Comparison of ENCODE assay signal across 8 cellular contexts in genomic region chr2:38076250-38076709, GRCh38. TPM values are rescaled to one million over a fixed set of nuclear protein-coding genes. Genes with fewer than 3 reads are reported as not detected.
DNase-seq lines count a peak whose midpoint lies in the region; ATAC-seq, FAIRE-seq and TF ChIP-seq lines count a peak whose summit lies in the region.

No MANE protein-coding gene starts in this region.

- H3K9ac ChIP-seq in HUES64 (ENCODE audit: low read depth, low read length) = peak overlapping the region; percentile 60
- no peak overlapping the region; a peak in 1 of 7 replicates for H3K9ac ChIP-seq in H1 (replicated peaks in 1 of 4; ENCODE audit: extremely low read depth in 1 of 4, low read depth in 3 of 4, low read length in 3 of 4)
- peak overlapping the region; percentile 73 for H3K9ac ChIP-seq in mesendoderm (ENCODE audit: low read length)

- H3K36me3 ChIP-seq in HUES64 (ENCODE audit: insufficient read depth, low read length) (no peaks in the 10 kb centered on the region), H1 (ENCODE audit: control insufficient read depth in 2 of 4, insufficient read depth in 4 of 4, low read length in 3 of 4) (peaks cover 0 to 4% (median 0%) of the 10 kb centered on the region in 4 experiments; a peak in 1 of 8 replicates), mesendoderm (ENCODE audit: control insufficient read depth, insufficient read depth, low read length) (no peaks in the 10 kb centered on the region)

- H2BK12ac ChIP-seq in H1 (ENCODE audit: low read depth, low read length) = peak overlapping the region; percentile 80; the same call in 1 of the 2 replicates

- peak; percentile 52 to 72 (median 58) for TF ChIP-seq CTCF in H1 (IDR thresholded peaks at IDR 0.05; ENCODE audit: control extremely low read depth in 1 of 3, insufficient read depth in 1 of 3, low read depth in 1 of 3, low read length in 3 of 3)

- no peak overlapping the region for H4K91ac ChIP-seq in H1 (replicated peaks; ENCODE audit: insufficient read length, low read length)

- H3K9me3 Mint-ChIP-seq in T-cell = no peaks in the 10 kb centered on the region

- TF ChIP-seq POLR2A in H1 (IDR thresholded peaks at IDR 0.05; ENCODE audit: control extremely low read depth in 1 of 2, low read depth in 2 of 2, low read length in 2 of 2) = no peak

- no peak overlapping the region for H3K4ac ChIP-seq in H1 (replicated peaks; ENCODE audit: insufficient read length, low read depth, low read length)
- H3K4ac ChIP-seq in mesendoderm (ENCODE audit: low read depth, low read length) = peak overlapping the region; percentile 88

- H4K8ac ChIP-seq in H1 (ENCODE audit: extremely low read depth, insufficient read depth, low read length) = no peak overlapping the region
- H4K8ac ChIP-seq in mesendoderm (ENCODE audit: low read depth, low read length) = no peak overlapping the region

- no peak overlapping the region for H2BK20ac ChIP-seq in H1 (ENCODE audit: low read length)

- H3K56ac ChIP-seq in H1 (replicated peaks; ENCODE audit: insufficient read length, low read depth, low read length) (no peak overlapping the region), mesendoderm (ENCODE audit: low read length) (peak overlapping the region; percentile 85)

- no peak overlapping the region for H2AFZ ChIP-seq in H1 (ENCODE audit: low read length)

- TF ChIP-seq RAD21 in H1 (IDR thresholded peaks at IDR 0.05 in 1 of 2, conservative IDR thresholded peaks at IDR 0.05 in 1 of 2; ENCODE audit: low read depth in 2 of 2, low read length in 2 of 2) = peak; percentile 75 to 81

- H3K79me1 ChIP-seq in H1 (ENCODE audit: low read depth, low read length) = no peaks in the 10 kb centered on the region
- no peaks in the 10 kb centered on the region for H3K79me1 ChIP-seq in mesendoderm (ENCODE audit: low read length)

- CTCF ChIA-PET in T-cell (lab: Charles Lee) = interaction anchor here in 1 of 2 donors (0.6 to 0.7 kb wide), 2 partner anchors 45 to 456 kb away, joined by 3 to 6 read pairs; no protein-coding TSS in a partner anchor
- CTCF ChIA-PET in H1 (lab: Charles Lee; ENCODE audit: partially characterized antibody) = interaction anchor here (0.5 to 6.5 kb wide), 32 partner anchors 10 to 445 kb away, joined by 3 to 76 read pairs (median 4); no protein-coding TSS in a partner anchor

- no peak overlapping the region for H3K27ac Mint-ChIP-seq in T-cell

- H3K4me3 ChIP-seq in HUES64 (ENCODE audit: low read length) (peak overlapping the region; percentile 56), H1 (ENCODE audit: extremely low read depth in 1 of 4, insufficient read depth in 2 of 4, low read depth in 3 of 4, low read length in 4 of 4) (peak overlapping the region; percentile 26 to 63 (median 51); a peak in 7 of 8 replicates), mesendoderm (ENCODE audit: low read length) (peak overlapping the region; percentile 7)

- H3K27ac ChIP-seq in HUES64 (ENCODE audit: low read depth, low read length) (peak overlapping the region; percentile 95; the same call in 1 of the 2 replicates), H1 (ENCODE audit: low read depth, low read length) (no peak overlapping the region), mesendoderm (ENCODE audit: low read depth, low read length) (peak overlapping the region; percentile 90)

- no peak overlapping the region for H3K23ac ChIP-seq in H1 (ENCODE audit: insufficient read length)
- H3K23ac ChIP-seq in mesendoderm (ENCODE audit: low read length) = peak overlapping the region; percentile 26

- peaks cover 9 to 26% (median 25%) of the 10 kb centered on the region in 3 donors for H3K4me1 Mint-ChIP-seq in T-cell

- POLR2A ChIA-PET in T-cell (lab: Charles Lee) (no interaction called here), H1 (lab: Charles Lee; ENCODE audit: partially characterized antibody) (interaction anchor here (1.0 to 4.5 kb wide), 9 partner anchors 15 to 675 kb away, joined by 3 to 29 read pairs (median 5); partner anchors contain the start of genes RMDN2 and SRSF7)

- H3K14ac ChIP-seq in H1 (ENCODE audit: insufficient read length) = no peak overlapping the region

- H3K18ac ChIP-seq in H1 (ENCODE audit: extremely low read depth, low read length) (no peak overlapping the region), mesendoderm (ENCODE audit: low read length) (peak overlapping the region; percentile 96)

- no peaks in the 10 kb centered on the region for H3K9me3 ChIP-seq in HUES64 (ENCODE audit: insufficient read depth, low read depth, low read length)
- H3K9me3 ChIP-seq in H1 (ENCODE audit: insufficient read depth in 2 of 2, low read depth in 1 of 2, low read length in 1 of 2) = no peaks in the 10 kb centered on the region; a peak in 1 of 4 replicates

- peak; percentile 13 for DNase-seq in DMS153 treated with DMSO at 0.1 percent for 48 hours (lab: John Stamatoyannopoulos, UW; ENCODE audit: unreplicated experiment)
- DNase-seq in T-cell = peak in 1 of 34 experiments; percentile 7
- DNase-seq in H1 (ENCODE audit: low read depth in 1 of 2, low spot score in 2 of 2) = peak; percentile 87 to 89
- DNase-seq in mesendoderm = peak; percentile 98
- peak; percentile 45 to 47 for DNase-seq in stimulated activated CD8-positive, alpha-beta memory T cell treated with anti-CD3 and anti-CD28 coated beads, Interleukin-7, amount 100 ng/mL, for 48 hours (ENCODE audit: extremely low read depth in 1 of 2, low read depth in 1 of 2)
- DNase-seq in NCI-H146 (lab: John Stamatoyannopoulos, UW) = no peak

- peaks cover 52 to 67% of the 10 kb centered on the region in 2 donors for H3K27me3 Mint-ChIP-seq in T-cell

- peak overlapping the region; percentile 78; the same call in 1 of the 2 replicates for H2BK5ac ChIP-seq in H1 (ENCODE audit: low read depth, low read length)
- no peak overlapping the region for H2BK5ac ChIP-seq in mesendoderm (ENCODE audit: low read length)

- peak; percentile 34 for ATAC-seq in GM21360 (IDR thresholded peaks at IDR 0.05; ENCODE audit: unreplicated experiment)
- ATAC-seq in T-cell (replicated peaks in 1 of 4) = peak in 1 of 4 experiments; percentile 38

- peaks cover 26% of the 10 kb centered on the region for H3K23me2 ChIP-seq in H1 (ENCODE audit: low read depth, low read length)

- no peaks in the 10 kb centered on the region for H4K20me1 ChIP-seq in H1 (replicated peaks in 1 of 2; ENCODE audit: control insufficient read depth in 1 of 2, insufficient read depth in 2 of 2, low read length in 2 of 2)

- H3K4me2 ChIP-seq in H1 (ENCODE audit: insufficient read depth in 1 of 2, low read depth in 2 of 2, low read length in 2 of 2) (peak overlapping the region; percentile 91 to 94), mesendoderm (ENCODE audit: low read length) (peak overlapping the region; percentile 87)

- H2BK120ac ChIP-seq in H1 (replicated peaks; ENCODE audit: low read depth, low read length) (no peak overlapping the region), mesendoderm (ENCODE audit: low read depth, low read length) (no peak overlapping the region)

- H3K36me3 Mint-ChIP-seq in T-cell = no peaks in the 10 kb centered on the region

- peak; percentile 32 for FAIRE-seq in H1 (lab: Jason Lieb, UNC)

- H3K79me2 ChIP-seq in H1 (ENCODE audit: control insufficient read depth in 1 of 2, insufficient read depth in 2 of 2, low read length in 2 of 2) (no peaks in the 10 kb centered on the region), mesendoderm (ENCODE audit: control insufficient read depth, insufficient read depth, low read length) (no peaks in the 10 kb centered on the region)

- H3K27me3 ChIP-seq in HUES64 (ENCODE audit: insufficient read depth, low read length) (peaks cover 76% of the 10 kb centered on the region), H1 (replicated peaks in 1 of 4; ENCODE audit: control insufficient read depth in 3 of 4, extremely low read depth in 1 of 4, insufficient read depth in 3 of 4, low read length in 3 of 4) (peaks cover 31 to 55% (median 48%) of the 10 kb centered on the region in 4 experiments), mesendoderm (ENCODE audit: insufficient read depth, low read length, poor library complexity) (peaks cover 4% of the 10 kb centered on the region)

- H2BK15ac ChIP-seq in H1 (ENCODE audit: low read length) (no peak overlapping the region), mesendoderm (replicated peaks; ENCODE audit: low read depth) (peak overlapping the region; percentile 37)

- H4K5ac ChIP-seq in H1 (ENCODE audit: insufficient read length, low read depth, low read length) (no peak overlapping the region), mesendoderm (ENCODE audit: low read length) (no peak overlapping the region)

- WGBS in HUES64 = under 1% methylated on average over 39 of the region's 39 CpGs
- 0% methylated on average over 28 of the region's 39 CpGs; no CpG with 5 or more reads in 1 of the 2 experiments for whole genome bisulfite sequencing in H1 (ENCODE audit: extremely low coverage in 1 of 2, insufficient coverage in 1 of 2, insufficient read length in 1 of 2, insufficient replicate concordance in 2 of 2, low coverage in 1 of 2, low lambda C conversion rate in 2 of 2, missing lambda C conversion rate in 1 of 2), 2 experiments
- no CpG with 5 or more reads among the region's 39 CpGs for WGBS in mesendoderm (ENCODE audit: extremely low coverage, insufficient coverage, low lambda C conversion rate)

- H3K4me1 ChIP-seq in HUES64 (ENCODE audit: insufficient read depth, low read length) (peaks cover 32% of the 10 kb centered on the region), H1 (replicated peaks in 1 of 4; ENCODE audit: control insufficient read depth in 3 of 4, insufficient read depth in 4 of 4, low read length in 3 of 4) (peaks cover 14 to 37% (median 23%) of the 10 kb centered on the region in 4 experiments), mesendoderm (ENCODE audit: control insufficient read depth, low read depth, low read length) (peaks cover 19% of the 10 kb centered on the region)

- peak overlapping the region; percentile 28 to 57 (median 57) for H3K4me3 Mint-ChIP-seq in T-cell

- TF ChIP-seq EP300 in H1 (IDR thresholded peaks at IDR 0.05; ENCODE audit: borderline replicate concordance in 1 of 2, low read depth in 2 of 2, low read length in 2 of 2) = no peak

- no peak overlapping the region for H2AK5ac ChIP-seq in H1 (ENCODE audit: low read depth, low read length)
- no peak overlapping the region for H2AK5ac ChIP-seq in mesendoderm (ENCODE audit: low read length)

RNA-seq across cellular contexts. Expression of gene CYP1B1, which starts 0.3 kb away (rescaled TPM):
- 2.9 TPM for polyA plus RNA-seq in HUES64 (2013, experiment 1 of 2)
- 3.2 TPM for polyA plus RNA-seq in HUES64 (2013, experiment 2 of 2)
- total RNA-seq in T-cell = under 1 TPM in 3 of 5 donors, not detected in 2; 0.66 to 0.85 (median 0.76) TPM
- 4.7 and 5.7 TPM in 2 replicates for total RNA-seq in H1 (2021; fragmentation: NEBNext Ultra II Directional; extraction: Animal tissue kit (Norgen Biotek cat#: 25700))
- 1.3 and 2.2 TPM in 2 replicates for polyA plus RNA-seq in H1 (2011; rRNA removed)
- 1.4 TPM for polyA plus RNA-seq in H1 (2011; cell fraction: cytosol; rRNA removed)
- 3.5 TPM for polyA plus RNA-seq in H1 (2011; cell fraction: nucleus; rRNA removed)
- polyA plus RNA-seq in H1 (2012, experiment 1 of 2) = 0.71 to 1.0 TPM (median 0.84 TPM) in 4 replicates
- 0.03 TPM for polyA plus RNA-seq in H1 (2012, experiment 2 of 2)
- 3.4 TPM for polyA plus RNA-seq in H1 (2013, experiment 1 of 2)
- polyA plus RNA-seq in H1 (2013, experiment 2 of 2) = 3.0 TPM
- polyA minus RNA-seq in H1 (2011; rRNA and poly(A)+ RNA removed) = 3.4 and 6.8 TPM in 2 replicates
- polyA minus RNA-seq in H1 (2011; cell fraction: cytosol; rRNA and poly(A)+ RNA removed) = 1.3 TPM
- polyA minus RNA-seq in H1 (2011; cell fraction: nucleus; rRNA and poly(A)+ RNA removed) = 4.3 TPM
- polyA plus RNA-seq in mesendoderm (2013, experiment 1 of 2) = 35.6 TPM
- polyA plus RNA-seq in mesendoderm (2013, experiment 2 of 2) = 35.0 TPM

Comparison
In these comparisons a context has a peak if more than half of its experiments do, and no peak if none do; other contexts are left out.
1. H3K9ac ChIP-seq: peak in HUES64 (single experiment) and mesendoderm (single experiment); none in H1 (0 of 4).
2. Peak in every context shown above with its lines, with median percentiles within 50 percentile points of each other: H3K4me3 ChIP-seq.